ENCODE assay signal across 1 cellular context in genomic region chr14:103734081-103734888, GRCh38.
TF ChIP-seq lines count a peak whose summit lies in the region.

No MANE protein-coding gene starts in this region.

TF ChIP-seq in SK-N-SH, 30 proteins besides CTCF, POLR2A, EP300 and RAD21 (continued from another document):
- TF ChIP-seq JUND (IDR thresholded peaks at IDR 0.05) (no peak), SIN3A (IDR thresholded peaks at IDR 0.05; ENCODE audit: borderline replicate concordance, low read depth, low read length) (no peak), CHD2 (IDR thresholded peaks at IDR 0.05; ENCODE audit: low read length, partially characterized antibody) (no peak), YY1 (IDR thresholded peaks at IDR 0.05; ENCODE audit: low read depth) (no peak), RCOR1 (IDR thresholded peaks at IDR 0.05; ENCODE audit: low read length) (no peak), MXI1 (IDR thresholded peaks at IDR 0.05; ENCODE audit: low read depth, low read length) (no peak), FOSL2 (IDR thresholded peaks at IDR 0.05; ENCODE audit: borderline replicate concordance, low read depth) (no peak), TAF1 (IDR thresholded peaks at IDR 0.05; ENCODE audit: borderline replicate concordance, low read depth, low read length) (no peak), NRF1 (IDR thresholded peaks at IDR 0.05; ENCODE audit: low read depth, low read length) (no peak), ELF1 (IDR thresholded peaks at IDR 0.05) (no peak)
